In the genomic region with DNA sequence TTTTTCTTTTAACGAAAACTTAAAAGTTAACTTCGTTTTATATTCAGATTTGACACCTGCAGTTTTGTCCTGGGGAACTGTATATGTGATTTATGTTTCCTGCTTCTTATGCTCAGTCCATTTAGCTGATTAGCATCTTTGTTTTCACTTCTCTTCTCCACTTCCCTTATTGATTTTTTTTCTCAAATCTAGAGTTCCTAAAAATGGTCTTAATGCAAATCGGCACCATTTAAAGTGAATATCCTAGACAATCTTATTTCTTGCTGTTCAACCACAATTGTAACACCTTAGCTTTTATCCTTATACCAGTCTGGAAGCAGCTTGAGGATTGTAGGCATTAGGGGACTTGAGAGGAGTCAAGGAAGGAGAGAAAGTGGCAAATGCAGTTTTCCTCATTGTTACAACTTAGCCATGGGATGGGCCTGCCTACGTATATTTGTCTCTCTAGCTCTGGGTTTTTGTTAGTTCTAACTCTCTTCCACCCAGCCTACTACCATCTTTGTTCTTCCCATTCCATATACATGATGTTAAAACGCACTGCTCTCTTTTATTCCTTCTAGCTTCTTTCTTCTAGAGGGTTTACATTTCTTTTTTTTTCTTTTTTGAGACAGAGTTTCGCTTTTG, we compare ENCODE assay signal across 12 cellular contexts. TPM values are rescaled to one million over a fixed set of nuclear protein-coding genes. Genes with fewer than 3 reads are reported as not detected.
A peak's percentile ranks its signal among the peaks of the same experiment; 100 is the strongest.
DNase-seq lines count a peak whose midpoint lies in the region; ATAC-seq lines count a peak whose summit lies in the region.
"Had no signal": no experiment of that assay in that cellular context is flagged by ENCODE, and none has a peak within 500 bp of the region (broad histone marks: within the 10 kb centered on the region; RNA-seq: fewer than 3 reads in every experiment).

No MANE protein-coding gene starts in this region.

- DNase-seq in CD1c-positive myeloid dendritic cell (ENCODE audit: extremely low spot score) = peak; percentile 69
- DNase-seq in NOMO-1 treated with DMSO at 0.1 percent for 48 hours (lab: John Stamatoyannopoulos, UW; ENCODE audit: unreplicated experiment) = peak; percentile 93
- no peak for DNase-seq in activated CD8-positive, alpha-beta memory T cell treated with anti-CD3 and anti-CD28 coated beads, Interleukin-2, amount 50 U/mL, for 48 hours
- DNase-seq in mucosa of gallbladder (ENCODE audit: low spot score) = no peak
- DNase-seq in HPDE6-E6E7 (ENCODE audit: extremely low spot score) = no peak
- no peak for DNase-seq in activated gamma-delta T cell treated with Interleukin-2 at 50 U/mL for 16 hours
- DNase-seq: NCI-H510A, posterior cingulate gyrus had no signal

- peak; percentile 71 for ATAC-seq in GM19324 (IDR thresholded peaks at IDR 0.05; ENCODE audit: low FRiP score, unreplicated experiment)
- ATAC-seq in HG02938 (IDR thresholded peaks at IDR 0.05; ENCODE audit: unreplicated experiment) = peak; percentile 81
- ATAC-seq: activated CD4-positive, CD25-positive, alpha-beta regulatory T cell treated with anti-CD3 and anti-CD28 coated beads, Interleukin-2, amount 50 U/mL, for 24 hours; HCT116 had no signal

RNA-seq across cellular contexts. Expression of a gene that starts 8.5 kb away (rescaled TPM):
- total RNA-seq in mucosa of gallbladder = 12.2 TPM

RNA-seq across cellular contexts. Expression of a gene that starts 8.5 kb away (rescaled TPM):
- 5.8 TPM for total RNA-seq in mucosa of gallbladder

Comparison
In these comparisons a context has a peak if more than half of its experiments do, and no peak if none do; other contexts are left out.
1. DNase-seq: peak in CD1c-positive myeloid dendritic cell (single experiment) and NOMO-1 treated with DMSO at 0.1 percent for 48 hours (single experiment); none in activated CD8-positive, alpha-beta memory T cell treated with anti-CD3 and anti-CD28 coated beads, Interleukin-2, amount 50 U/mL, for 48 hours (single experiment), mucosa of gallbladder (single experiment), HPDE6-E6E7 (single experiment) and activated gamma-delta T cell treated with Interleukin-2 at 50 U/mL for 16 hours (single experiment).